ENCODE assay signal across 8 cellular contexts in genomic region chr15:64010719-64011118, GRCh38. TPM values are rescaled to one million over a fixed set of nuclear protein-coding genes. Genes with fewer than 3 reads are reported as not detected.
DNase-seq lines count a peak whose midpoint lies in the region; ATAC-seq and TF ChIP-seq lines count a peak whose summit lies in the region.

No MANE protein-coding gene starts in this region.

- peak overlapping the region in 6 of 7 donors; percentile 77 to 84 (median 81) for H3K4me3 Mint-ChIP-seq in CD8-positive, alpha-beta memory T cell
- peak overlapping the region; percentile 74 for H3K4me3 Mint-ChIP-seq in T-helper 1 cell treated with Interleukin-12 subunit alpha and Interleukin-12 subunit beta and Interleukin-4 antibody, amounts not matched to agents 30 μg/mL and 1 μg/mL, for 36 hours
- H3K4me3 Mint-ChIP-seq in stimulated activated effector memory CD8-positive, alpha-beta T cell treated with anti-CD3 and anti-CD28 coated beads, Interleukin-12 subunit alpha, Interleukin-12 subunit beta, amount 100 ng/mL, for 72 hours = peak overlapping the region; percentile 58

- no peaks in the 10 kb centered on the region for H3K27me3 ChIP-seq in CD8-positive, alpha-beta memory T cell (ENCODE audit: insufficient read depth, low read length, poor library complexity, severe bottlenecking)
- no peaks in the 10 kb centered on the region for H3K27me3 ChIP-seq in adrenal gland

- TF ChIP-seq CTCF in adrenal gland (IDR thresholded peaks at IDR 0.05) (no peak), lower leg skin (IDR thresholded peaks at IDR 0.05) (no peak)

- peak; percentile 87 for ATAC-seq in GM19463 (IDR thresholded peaks at IDR 0.05; ENCODE audit: unreplicated experiment)
- ATAC-seq in HG03575 (IDR thresholded peaks at IDR 0.05; ENCODE audit: extremely low read depth, insufficient number of reproducible peaks, low FRiP score, unreplicated experiment) = peak; percentile 62
- peak; percentile 90 for ATAC-seq in stimulated activated effector memory CD8-positive, alpha-beta T cell treated with anti-CD3 and anti-CD28 coated beads, Interleukin-12 subunit alpha, Interleukin-12 subunit beta, amount 100 ng/mL, for 72 hours

- H3K27ac ChIP-seq in CD8-positive, alpha-beta memory T cell (ENCODE audit: low read depth, low read length) = peak overlapping the region; percentile 71
- no peak overlapping the region for H3K27ac ChIP-seq in adrenal gland

- H3K9me3 Mint-ChIP-seq in CD8-positive, alpha-beta memory T cell = no peaks in the 10 kb centered on the region
- no peaks in the 10 kb centered on the region for H3K9me3 Mint-ChIP-seq in T-helper 1 cell treated with Interleukin-12 subunit alpha and Interleukin-12 subunit beta and Interleukin-4 antibody, amounts not matched to agents 30 μg/mL and 1 μg/mL, for 36 hours
- H3K9me3 Mint-ChIP-seq in stimulated activated effector memory CD8-positive, alpha-beta T cell treated with anti-CD3 and anti-CD28 coated beads, Interleukin-12 subunit alpha, Interleukin-12 subunit beta, amount 100 ng/mL, for 72 hours = no peaks in the 10 kb centered on the region

- CTCF ChIA-PET in CD8-positive, alpha-beta memory T cell (lab: Charles Lee) = interaction anchor here (0.7 to 4.2 kb wide), 36 partner anchors 10 to 410 kb away, joined by 3 to 57 read pairs (median 4); partner anchors contain the start of genes DAPK2 and HERC1

- H3K36me3 Mint-ChIP-seq in CD8-positive, alpha-beta memory T cell = peaks cover 0 to 1% (median 0%) of the 10 kb centered on the region in 3 donors
- H3K36me3 Mint-ChIP-seq in T-helper 1 cell treated with Interleukin-12 subunit alpha and Interleukin-12 subunit beta and Interleukin-4 antibody, amounts not matched to agents 30 μg/mL and 1 μg/mL, for 36 hours (ENCODE audit: low read depth) = peaks cover 3% of the 10 kb centered on the region
- H3K36me3 Mint-ChIP-seq in stimulated activated effector memory CD8-positive, alpha-beta T cell treated with anti-CD3 and anti-CD28 coated beads, Interleukin-12 subunit alpha, Interleukin-12 subunit beta, amount 100 ng/mL, for 72 hours = peaks cover 7% of the 10 kb centered on the region

- POLR2A ChIA-PET in CD8-positive, alpha-beta memory T cell (lab: Charles Lee) = interaction anchor here (0.5 to 1.5 kb wide), 9 partner anchors 18 to 177 kb away, joined by 3 to 10 read pairs (median 3); partner anchors contain the start of genes DAPK2 and HERC1

- H3K4me3 ChIP-seq in CD8-positive, alpha-beta memory T cell (ENCODE audit: low read length) = peak overlapping the region; percentile 35
- H3K4me3 ChIP-seq in adrenal gland (no peak overlapping the region), lower leg skin (ENCODE audit: low read depth, poor library complexity, severe bottlenecking) (no peak overlapping the region)

- no peaks in the 10 kb centered on the region for H3K27me3 Mint-ChIP-seq in CD8-positive, alpha-beta memory T cell
- no peaks in the 10 kb centered on the region for H3K27me3 Mint-ChIP-seq in T-helper 1 cell treated with Interleukin-12 subunit alpha and Interleukin-12 subunit beta and Interleukin-4 antibody, amounts not matched to agents 30 μg/mL and 1 μg/mL, for 36 hours (ENCODE audit: low read depth)

- peaks cover 33% of the 10 kb centered on the region for H3K4me1 ChIP-seq in CD8-positive, alpha-beta memory T cell (ENCODE audit: insufficient read depth, low read length)
- H3K4me1 ChIP-seq in adrenal gland (replicated peaks in 1 of 2) = peaks cover 8 to 17% of the 10 kb centered on the region in 2 donors

- TF ChIP-seq POLR2A in adrenal gland (IDR thresholded peaks at IDR 0.05) = no peak
- TF ChIP-seq POLR2A in lower leg skin (IDR thresholded peaks at IDR 0.05) = no peak

- intact Hi-C loops in adrenal gland (cut with DNase I) (no loop called here), lower leg skin (cut with DNase I; ENCODE audit: low total_unique reads) (no loop called here)

- H3K27ac Mint-ChIP-seq in CD8-positive, alpha-beta memory T cell = peak overlapping the region; percentile 95 to 100 (median 98)
- H3K27ac Mint-ChIP-seq in T-helper 1 cell treated with Interleukin-12 subunit alpha and Interleukin-12 subunit beta and Interleukin-4 antibody, amounts not matched to agents 30 μg/mL and 1 μg/mL, for 36 hours = peak overlapping the region; percentile 97
- peak overlapping the region; percentile 90 for H3K27ac Mint-ChIP-seq in stimulated activated effector memory CD8-positive, alpha-beta T cell treated with anti-CD3 and anti-CD28 coated beads, Interleukin-12 subunit alpha, Interleukin-12 subunit beta, amount 100 ng/mL, for 72 hours

- WGBS in adrenal gland, 4 donors = 71 to 88% (median 80%) methylated on average over 2 to 3 of the region's 3 CpGs
- 45% methylated on average over 3 of the region's 3 CpGs for WGBS in lower leg skin, 2 donors

- H3K4me1 Mint-ChIP-seq in CD8-positive, alpha-beta memory T cell = peaks cover 40 to 90% (median 58%) of the 10 kb centered on the region in 3 donors
- peaks cover 60% of the 10 kb centered on the region for H3K4me1 Mint-ChIP-seq in T-helper 1 cell treated with Interleukin-12 subunit alpha and Interleukin-12 subunit beta and Interleukin-4 antibody, amounts not matched to agents 30 μg/mL and 1 μg/mL, for 36 hours (ENCODE audit: low read depth)
- peaks cover 74% of the 10 kb centered on the region for H3K4me1 Mint-ChIP-seq in stimulated activated effector memory CD8-positive, alpha-beta T cell treated with anti-CD3 and anti-CD28 coated beads, Interleukin-12 subunit alpha, Interleukin-12 subunit beta, amount 100 ng/mL, for 72 hours

- H3K9me3 ChIP-seq in CD8-positive, alpha-beta memory T cell (ENCODE audit: low read length) = no peaks in the 10 kb centered on the region
- no peaks in the 10 kb centered on the region for H3K9me3 ChIP-seq in adrenal gland (replicated peaks in 1 of 3)

- peak; percentile 74 to 97 (median 91) for DNase-seq in CD8-positive, alpha-beta memory T cell
- DNase-seq in adrenal gland = peak in 5 of 7 donors; percentile 42 to 64 (median 50)
- DNase-seq in lower leg skin (ENCODE audit: low spot score in 2 of 2) = peak; percentile 66 to 88
- peak; percentile 60 to 89 for DNase-seq in stimulated activated effector memory CD8-positive, alpha-beta T cell treated with anti-CD3 and anti-CD28 coated beads, Interleukin-12 subunit alpha, Interleukin-12 subunit beta, amount 100 ng/mL, for 72 hours (ENCODE audit: low spot score in 2 of 2)
- DNase-seq in NCI-H187 treated with DMSO at 0.1 percent for 48 hours (lab: John Stamatoyannopoulos, UW) = no peak

- H3K36me3 ChIP-seq in CD8-positive, alpha-beta memory T cell (ENCODE audit: insufficient read depth, low read length) = no peaks in the 10 kb centered on the region
- no peaks in the 10 kb centered on the region for H3K36me3 ChIP-seq in adrenal gland (replicated peaks in 1 of 2)

RNA-seq across cellular contexts. Expression of gene DAPK2, which starts 35.6 kb away (rescaled TPM):
- 1 to 10 TPM; 4.4 to 5.5 TPM for total RNA-seq in CD8-positive, alpha-beta memory T cell
- polyA plus RNA-seq in CD8-positive, alpha-beta memory T cell = 2.2 TPM
- total RNA-seq in adrenal gland (1 to 10 TPM; 2.9 to 8.4 (median 6.5) TPM), lower leg skin (10 to 100 TPM; 10.9 to 27.5 (median 13.3) TPM)
- polyA plus RNA-seq in adrenal gland = 1 to 10 TPM in 2 of 3 donors, under 1 TPM in 1; 0.97 to 8.7 (median 6.4) TPM
